Comparison of ENCODE assay signal across 1 cellular context in the genomic region with DNA sequence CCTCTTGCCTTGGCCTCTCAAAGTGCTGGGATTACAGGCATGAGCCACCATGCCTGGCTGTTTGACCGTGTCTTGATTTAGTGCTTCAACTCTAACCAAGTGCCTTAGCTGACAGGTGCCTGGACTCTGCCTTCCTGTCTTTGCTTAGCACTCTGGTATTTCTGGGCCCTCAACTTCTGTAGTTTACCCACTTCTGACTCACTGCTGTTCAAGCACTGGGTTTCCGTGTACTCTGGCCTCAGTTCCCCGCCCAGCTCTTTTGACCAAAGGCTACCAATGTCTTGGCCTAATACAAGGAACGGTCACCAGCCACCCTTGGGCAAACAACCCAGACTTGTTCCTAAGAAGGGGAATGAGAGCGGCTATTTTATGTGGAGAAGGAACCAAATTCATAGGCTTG.
TF ChIP-seq lines count a peak whose summit lies in the region.

No MANE protein-coding gene starts in this region.

TF ChIP-seq in HepG2, 621 proteins besides CTCF, POLR2A, EP300 and RAD21 (continued from another document and continues in another):
- TF ChIP-seq ZNF430 (CRISPR knock-in tag; IDR thresholded peaks at IDR 0.05): 0 out of 2 replicates have a peak, but pooled peaks have one; percentile 29
- TF ChIP-seq POLR2G (IDR thresholded peaks at IDR 0.05; ENCODE audit: low read depth, low read length): no peak
- TF ChIP-seq TEAD2 (CRISPR knock-in tag; IDR thresholded peaks at IDR 0.05): no peak
- peak; percentile 87 for TF ChIP-seq TCF7 (IDR thresholded peaks at IDR 0.05; ENCODE audit: low read depth)
- peak; percentile 54; the same call in 1 of the 2 replicates for TF ChIP-seq TBX2 (CRISPR knock-in tag; IDR thresholded peaks at IDR 0.05; ENCODE audit: borderline replicate concordance)
- TF ChIP-seq KDM1A (CRISPR knock-in tag; IDR thresholded peaks at IDR 0.05): no peak
- TF ChIP-seq CAMTA2 (CRISPR knock-in tag; IDR thresholded peaks at IDR 0.05; ENCODE audit: borderline replicate concordance): no peak
- TF ChIP-seq, protein P1, sequence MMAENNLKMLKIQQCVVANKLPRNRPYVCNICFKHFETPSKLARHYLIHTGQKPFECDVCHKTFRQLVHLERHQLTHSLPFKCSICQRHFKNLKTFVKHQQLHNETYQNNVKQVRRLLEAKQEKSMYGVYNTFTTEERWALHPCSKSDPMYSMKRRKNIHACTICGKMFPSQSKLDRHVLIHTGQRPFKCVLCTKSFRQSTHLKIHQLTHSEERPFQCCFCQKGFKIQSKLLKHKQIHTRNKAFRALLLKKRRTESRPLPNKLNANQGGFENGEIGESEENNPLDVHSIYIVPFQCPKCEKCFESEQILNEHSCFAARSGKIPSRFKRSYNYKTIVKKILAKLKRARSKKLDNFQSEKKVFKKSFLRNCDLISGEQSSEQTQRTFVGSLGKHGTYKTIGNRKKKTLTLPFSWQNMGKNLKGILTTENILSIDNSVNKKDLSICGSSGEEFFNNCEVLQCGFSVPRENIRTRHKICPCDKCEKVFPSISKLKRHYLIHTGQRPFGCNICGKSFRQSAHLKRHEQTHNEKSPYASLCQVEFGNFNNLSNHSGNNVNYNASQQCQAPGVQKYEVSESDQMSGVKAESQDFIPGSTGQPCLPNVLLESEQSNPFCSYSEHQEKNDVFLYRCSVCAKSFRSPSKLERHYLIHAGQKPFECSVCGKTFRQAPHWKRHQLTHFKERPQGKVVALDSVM (CRISPR knock-in tag; IDR thresholded peaks at IDR 0.05): no peak
- TF ChIP-seq SCMH1 (CRISPR knock-in tag; IDR thresholded peaks at IDR 0.05; ENCODE audit: borderline replicate concordance): no peak
- TF ChIP-seq, protein P2, sequence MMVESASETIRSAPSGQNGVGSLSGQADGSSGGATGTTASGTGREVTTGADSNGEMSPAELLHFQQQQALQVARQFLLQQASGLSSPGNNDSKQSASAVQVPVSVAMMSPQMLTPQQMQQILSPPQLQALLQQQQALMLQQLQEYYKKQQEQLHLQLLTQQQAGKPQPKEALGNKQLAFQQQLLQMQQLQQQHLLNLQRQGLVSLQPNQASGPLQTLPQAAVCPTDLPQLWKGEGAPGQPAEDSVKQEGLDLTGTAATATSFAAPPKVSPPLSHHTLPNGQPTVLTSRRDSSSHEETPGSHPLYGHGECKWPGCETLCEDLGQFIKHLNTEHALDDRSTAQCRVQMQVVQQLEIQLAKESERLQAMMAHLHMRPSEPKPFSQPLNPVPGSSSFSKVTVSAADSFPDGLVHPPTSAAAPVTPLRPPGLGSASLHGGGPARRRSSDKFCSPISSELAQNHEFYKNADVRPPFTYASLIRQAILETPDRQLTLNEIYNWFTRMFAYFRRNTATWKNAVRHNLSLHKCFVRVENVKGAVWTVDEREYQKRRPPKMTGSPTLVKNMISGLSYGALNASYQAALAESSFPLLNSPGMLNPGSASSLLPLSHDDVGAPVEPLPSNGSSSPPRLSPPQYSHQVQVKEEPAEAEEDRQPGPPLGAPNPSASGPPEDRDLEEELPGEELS (CRISPR knock-in tag; IDR thresholded peaks at IDR 0.05): peak; percentile 66
- peak; percentile 72; the same call in 1 of the 2 replicates for TF ChIP-seq ZNF292 (CRISPR knock-in tag; IDR thresholded peaks at IDR 0.05; ENCODE audit: borderline replicate concordance, low read depth)
- TF ChIP-seq PITX1 (CRISPR knock-in tag; IDR thresholded peaks at IDR 0.05): no peak
- peak; percentile 84 for TF ChIP-seq FOXA3 (CRISPR knock-in tag; IDR thresholded peaks at IDR 0.05)
- no peak for TF ChIP-seq ZFP36 (IDR thresholded peaks at IDR 0.05; ENCODE audit: borderline replicate concordance, low read depth, low read length, partially characterized antibody)
- TF ChIP-seq, protein P3, sequence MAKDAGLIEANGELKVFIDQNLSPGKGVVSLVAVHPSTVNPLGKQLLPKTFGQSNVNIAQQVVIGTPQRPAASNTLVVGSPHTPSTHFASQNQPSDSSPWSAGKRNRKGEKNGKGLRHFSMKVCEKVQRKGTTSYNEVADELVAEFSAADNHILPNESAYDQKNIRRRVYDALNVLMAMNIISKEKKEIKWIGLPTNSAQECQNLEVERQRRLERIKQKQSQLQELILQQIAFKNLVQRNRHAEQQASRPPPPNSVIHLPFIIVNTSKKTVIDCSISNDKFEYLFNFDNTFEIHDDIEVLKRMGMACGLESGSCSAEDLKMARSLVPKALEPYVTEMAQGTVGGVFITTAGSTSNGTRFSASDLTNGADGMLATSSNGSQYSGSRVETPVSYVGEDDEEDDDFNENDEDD (CRISPR knock-in tag; IDR thresholded peaks at IDR 0.05; ENCODE audit: borderline replicate concordance): no peak
- no peak for TF ChIP-seq SIX1 (CRISPR knock-in tag; IDR thresholded peaks at IDR 0.05; ENCODE audit: borderline replicate concordance)
- peak; percentile 50; the same call in 1 of the 2 replicates for TF ChIP-seq CBX5 (CRISPR knock-in tag; IDR thresholded peaks at IDR 0.05; ENCODE audit: borderline replicate concordance)
- TF ChIP-seq SP5 (CRISPR knock-in tag; IDR thresholded peaks at IDR 0.05; ENCODE audit: borderline replicate concordance, low read depth): peak; percentile 99
- no peak for TF ChIP-seq RORA (CRISPR knock-in tag; IDR thresholded peaks at IDR 0.05)
- no peak for TF ChIP-seq TOE1 (CRISPR knock-in tag; IDR thresholded peaks at IDR 0.05)
- TF ChIP-seq PAF1 (CRISPR knock-in tag; IDR thresholded peaks at IDR 0.05): no peak
- TF ChIP-seq, protein P4, sequence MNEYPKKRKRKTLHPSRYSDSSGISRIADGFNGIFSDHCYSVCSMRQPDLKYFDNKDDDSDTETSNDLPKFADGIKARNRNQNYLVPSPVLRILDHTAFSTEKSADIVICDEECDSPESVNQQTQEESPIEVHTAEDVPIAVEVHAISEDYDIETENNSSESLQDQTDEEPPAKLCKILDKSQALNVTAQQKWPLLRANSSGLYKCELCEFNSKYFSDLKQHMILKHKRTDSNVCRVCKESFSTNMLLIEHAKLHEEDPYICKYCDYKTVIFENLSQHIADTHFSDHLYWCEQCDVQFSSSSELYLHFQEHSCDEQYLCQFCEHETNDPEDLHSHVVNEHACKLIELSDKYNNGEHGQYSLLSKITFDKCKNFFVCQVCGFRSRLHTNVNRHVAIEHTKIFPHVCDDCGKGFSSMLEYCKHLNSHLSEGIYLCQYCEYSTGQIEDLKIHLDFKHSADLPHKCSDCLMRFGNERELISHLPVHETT (CRISPR knock-in tag; conservative IDR thresholded peaks at IDR 0.05): no peak
- TF ChIP-seq ZSCAN12 (CRISPR knock-in tag; IDR thresholded peaks at IDR 0.05): no peak
- TF ChIP-seq, protein P5, sequence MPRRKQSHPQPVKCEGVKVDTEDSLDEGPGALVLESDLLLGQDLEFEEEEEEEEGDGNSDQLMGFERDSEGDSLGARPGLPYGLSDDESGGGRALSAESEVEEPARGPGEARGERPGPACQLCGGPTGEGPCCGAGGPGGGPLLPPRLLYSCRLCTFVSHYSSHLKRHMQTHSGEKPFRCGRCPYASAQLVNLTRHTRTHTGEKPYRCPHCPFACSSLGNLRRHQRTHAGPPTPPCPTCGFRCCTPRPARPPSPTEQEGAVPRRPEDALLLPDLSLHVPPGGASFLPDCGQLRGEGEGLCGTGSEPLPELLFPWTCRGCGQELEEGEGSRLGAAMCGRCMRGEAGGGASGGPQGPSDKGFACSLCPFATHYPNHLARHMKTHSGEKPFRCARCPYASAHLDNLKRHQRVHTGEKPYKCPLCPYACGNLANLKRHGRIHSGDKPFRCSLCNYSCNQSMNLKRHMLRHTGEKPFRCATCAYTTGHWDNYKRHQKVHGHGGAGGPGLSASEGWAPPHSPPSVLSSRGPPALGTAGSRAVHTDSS (CRISPR knock-in tag; conservative IDR thresholded peaks at IDR 0.05): no peak
- no peak for TF ChIP-seq ZNF616 (CRISPR knock-in tag; IDR thresholded peaks at IDR 0.05; ENCODE audit: low read depth)
- TF ChIP-seq ZNF75D (CRISPR knock-in tag; IDR thresholded peaks at IDR 0.05; ENCODE audit: borderline replicate concordance): no peak
- TF ChIP-seq, protein P6, sequence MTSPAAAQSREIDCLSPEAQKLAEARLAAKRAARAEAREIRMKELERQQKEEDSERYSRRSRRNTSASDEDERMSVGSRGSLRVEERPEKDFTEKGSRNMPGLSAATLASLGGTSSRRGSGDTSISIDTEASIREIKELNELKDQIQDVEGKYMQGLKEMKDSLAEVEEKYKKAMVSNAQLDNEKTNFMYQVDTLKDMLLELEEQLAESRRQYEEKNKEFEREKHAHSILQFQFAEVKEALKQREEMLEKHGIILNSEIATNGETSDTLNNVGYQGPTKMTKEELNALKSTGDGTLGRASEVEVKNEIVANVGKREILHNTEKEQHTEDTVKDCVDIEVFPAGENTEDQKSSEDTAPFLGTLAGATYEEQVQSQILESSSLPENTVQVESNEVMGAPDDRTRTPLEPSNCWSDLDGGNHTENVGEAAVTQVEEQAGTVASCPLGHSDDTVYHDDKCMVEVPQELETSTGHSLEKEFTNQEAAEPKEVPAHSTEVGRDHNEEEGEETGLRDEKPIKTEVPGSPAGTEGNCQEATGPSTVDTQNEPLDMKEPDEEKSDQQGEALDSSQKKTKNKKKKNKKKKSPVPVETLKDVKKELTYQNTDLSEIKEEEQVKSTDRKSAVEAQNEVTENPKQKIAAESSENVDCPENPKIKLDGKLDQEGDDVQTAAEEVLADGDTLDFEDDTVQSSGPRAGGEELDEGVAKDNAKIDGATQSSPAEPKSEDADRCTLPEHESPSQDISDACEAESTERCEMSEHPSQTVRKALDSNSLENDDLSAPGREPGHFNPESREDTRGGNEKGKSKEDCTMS (CRISPR knock-in tag; conservative IDR thresholded peaks at IDR 0.05): no peak
- TF ChIP-seq, protein P7, sequence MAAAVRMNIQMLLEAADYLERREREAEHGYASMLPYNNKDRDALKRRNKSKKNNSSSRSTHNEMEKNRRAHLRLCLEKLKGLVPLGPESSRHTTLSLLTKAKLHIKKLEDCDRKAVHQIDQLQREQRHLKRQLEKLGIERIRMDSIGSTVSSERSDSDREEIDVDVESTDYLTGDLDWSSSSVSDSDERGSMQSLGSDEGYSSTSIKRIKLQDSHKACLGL (CRISPR knock-in tag; IDR thresholded peaks at IDR 0.05): no peak
- TF ChIP-seq HDAC2 (CRISPR knock-in tag; IDR thresholded peaks at IDR 0.05): peak; percentile 83
- peak; percentile 84 for TF ChIP-seq ISL2 (CRISPR knock-in tag; IDR thresholded peaks at IDR 0.05)
- TF ChIP-seq, protein P8, sequence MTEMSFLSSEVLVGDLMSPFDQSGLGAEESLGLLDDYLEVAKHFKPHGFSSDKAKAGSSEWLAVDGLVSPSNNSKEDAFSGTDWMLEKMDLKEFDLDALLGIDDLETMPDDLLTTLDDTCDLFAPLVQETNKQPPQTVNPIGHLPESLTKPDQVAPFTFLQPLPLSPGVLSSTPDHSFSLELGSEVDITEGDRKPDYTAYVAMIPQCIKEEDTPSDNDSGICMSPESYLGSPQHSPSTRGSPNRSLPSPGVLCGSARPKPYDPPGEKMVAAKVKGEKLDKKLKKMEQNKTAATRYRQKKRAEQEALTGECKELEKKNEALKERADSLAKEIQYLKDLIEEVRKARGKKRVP (CRISPR knock-in tag; IDR thresholded peaks at IDR 0.05): no peak
- TF ChIP-seq, protein P9, sequence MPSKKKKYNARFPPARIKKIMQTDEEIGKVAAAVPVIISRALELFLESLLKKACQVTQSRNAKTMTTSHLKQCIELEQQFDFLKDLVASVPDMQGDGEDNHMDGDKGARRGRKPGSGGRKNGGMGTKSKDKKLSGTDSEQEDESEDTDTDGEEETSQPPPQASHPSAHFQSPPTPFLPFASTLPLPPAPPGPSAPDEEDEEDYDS (CRISPR knock-in tag; IDR thresholded peaks at IDR 0.05): 0 out of 2 replicates have a peak, but pooled peaks have one; percentile 16
- no peak for TF ChIP-seq ZNF766 (CRISPR knock-in tag; IDR thresholded peaks at IDR 0.05; ENCODE audit: borderline replicate concordance)
- no peak for TF ChIP-seq ZKSCAN5 (CRISPR knock-in tag; IDR thresholded peaks at IDR 0.05)
- TF ChIP-seq SSRP1 (CRISPR knock-in tag; IDR thresholded peaks at IDR 0.05): no peak
- TF ChIP-seq TMF1 (CRISPR knock-in tag; IDR thresholded peaks at IDR 0.05; ENCODE audit: low read depth): no peak
- peak; percentile 59 for TF ChIP-seq HNF4A (CRISPR knock-in tag; IDR thresholded peaks at IDR 0.05)
- TF ChIP-seq NCOA2 (CRISPR knock-in tag; IDR thresholded peaks at IDR 0.05): peak; percentile 77
- no peak for TF ChIP-seq ELF4 (CRISPR knock-in tag; IDR thresholded peaks at IDR 0.05; ENCODE audit: borderline replicate concordance)
- TF ChIP-seq IRF2 (CRISPR knock-in tag; IDR thresholded peaks at IDR 0.05): no peak
- TF ChIP-seq PHF21A (CRISPR knock-in tag; IDR thresholded peaks at IDR 0.05): peak; percentile 58; the same call in 1 of the 2 replicates
- TF ChIP-seq, protein P10, sequence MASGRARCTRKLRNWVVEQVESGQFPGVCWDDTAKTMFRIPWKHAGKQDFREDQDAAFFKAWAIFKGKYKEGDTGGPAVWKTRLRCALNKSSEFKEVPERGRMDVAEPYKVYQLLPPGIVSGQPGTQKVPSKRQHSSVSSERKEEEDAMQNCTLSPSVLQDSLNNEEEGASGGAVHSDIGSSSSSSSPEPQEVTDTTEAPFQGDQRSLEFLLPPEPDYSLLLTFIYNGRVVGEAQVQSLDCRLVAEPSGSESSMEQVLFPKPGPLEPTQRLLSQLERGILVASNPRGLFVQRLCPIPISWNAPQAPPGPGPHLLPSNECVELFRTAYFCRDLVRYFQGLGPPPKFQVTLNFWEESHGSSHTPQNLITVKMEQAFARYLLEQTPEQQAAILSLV (CRISPR knock-in tag; IDR thresholded peaks at IDR 0.05; ENCODE audit: borderline replicate concordance): no peak
- no peak for TF ChIP-seq SNAPC2 (CRISPR knock-in tag; IDR thresholded peaks at IDR 0.05)
- TF ChIP-seq, protein P11, sequence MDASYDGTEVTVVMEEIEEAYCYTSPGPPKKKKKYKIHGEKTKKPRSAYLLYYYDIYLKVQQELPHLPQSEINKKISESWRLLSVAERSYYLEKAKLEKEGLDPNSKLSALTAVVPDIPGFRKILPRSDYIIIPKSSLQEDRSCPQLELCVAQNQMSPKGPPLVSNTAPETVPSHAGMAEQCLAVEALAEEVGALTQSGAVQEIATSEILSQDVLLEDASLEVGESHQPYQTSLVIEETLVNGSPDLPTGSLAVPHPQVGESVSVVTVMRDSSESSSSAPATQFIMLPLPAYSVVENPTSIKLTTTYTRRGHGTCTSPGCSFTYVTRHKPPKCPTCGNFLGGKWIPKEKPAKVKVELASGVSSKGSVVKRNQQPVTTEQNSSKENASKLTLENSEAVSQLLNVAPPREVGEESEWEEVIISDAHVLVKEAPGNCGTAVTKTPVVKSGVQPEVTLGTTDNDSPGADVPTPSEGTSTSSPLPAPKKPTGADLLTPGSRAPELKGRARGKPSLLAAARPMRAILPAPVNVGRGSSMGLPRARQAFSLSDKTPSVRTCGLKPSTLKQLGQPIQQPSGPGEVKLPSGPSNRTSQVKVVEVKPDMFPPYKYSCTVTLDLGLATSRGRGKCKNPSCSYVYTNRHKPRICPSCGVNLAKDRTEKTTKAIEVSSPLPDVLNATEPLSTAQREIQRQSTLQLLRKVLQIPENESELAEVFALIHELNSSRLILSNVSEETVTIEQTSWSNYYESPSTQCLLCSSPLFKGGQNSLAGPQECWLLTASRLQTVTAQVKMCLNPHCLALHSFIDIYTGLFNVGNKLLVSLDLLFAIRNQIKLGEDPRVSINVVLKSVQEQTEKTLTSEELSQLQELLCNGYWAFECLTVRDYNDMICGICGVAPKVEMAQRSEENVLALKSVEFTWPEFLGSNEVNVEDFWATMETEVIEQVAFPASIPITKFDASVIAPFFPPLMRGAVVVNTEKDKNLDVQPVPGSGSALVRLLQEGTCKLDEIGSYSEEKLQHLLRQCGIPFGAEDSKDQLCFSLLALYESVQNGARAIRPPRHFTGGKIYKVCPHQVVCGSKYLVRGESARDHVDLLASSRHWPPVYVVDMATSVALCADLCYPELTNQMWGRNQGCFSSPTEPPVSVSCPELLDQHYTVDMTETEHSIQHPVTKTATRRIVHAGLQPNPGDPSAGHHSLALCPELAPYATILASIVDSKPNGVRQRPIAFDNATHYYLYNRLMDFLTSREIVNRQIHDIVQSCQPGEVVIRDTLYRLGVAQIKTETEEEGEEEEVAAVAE (CRISPR knock-in tag; IDR thresholded peaks at IDR 0.05; ENCODE audit: borderline replicate concordance): peak; percentile 35; the same call in 1 of the 2 replicates
